In genomic region chrX:133444952-133445831, GRCh38 we compare ENCODE assay signal across 9 cellular contexts. TPM values are rescaled to one million over a fixed set of nuclear protein-coding genes. Genes with fewer than 3 reads are reported as not detected.
A peak's percentile ranks its signal among the peaks of the same experiment; 100 is the strongest.
DNase-seq lines count a peak whose midpoint lies in the region; ATAC-seq, FAIRE-seq and TF ChIP-seq lines count a peak whose summit lies in the region.
"Had no signal": no experiment of that assay in that cellular context is flagged by ENCODE, and none has a peak within 500 bp of the region (broad histone marks: within the 10 kb centered on the region; RNA-seq: fewer than 3 reads in every experiment).

No MANE protein-coding gene starts in this region.

- in situ Hi-C loops in GM13976 (cut with MboI; ENCODE audit: low sequenced_read_pairs, unreplicated experiment) = no loop called here

- H3K36me3 Mint-ChIP-seq in naive B cell = no peaks in the 10 kb centered on the region
- no peaks in the 10 kb centered on the region for H3K36me3 Mint-ChIP-seq in activated CD8-positive, alpha-beta T cell treated with anti-CD3 and anti-CD28 coated beads, Interleukin-2, amount 10 ng/mL, durations not matched to agents 7 days and 5 days (ENCODE audit: low read depth)

- H3K36me3 ChIP-seq in bronchial epithelial cell (ENCODE audit: control insufficient read depth, insufficient read depth, low read length) = no peaks in the 10 kb centered on the region

- no peak overlapping the region for H3K4me3 Mint-ChIP-seq in naive B cell
- H3K4me3 Mint-ChIP-seq in activated CD8-positive, alpha-beta T cell treated with anti-CD3 and anti-CD28 coated beads, Interleukin-2, amount 10 ng/mL, durations not matched to agents 7 days and 5 days = no peak overlapping the region

- ATAC-seq in naive B cell (ENCODE audit: low read depth in 2 of 2) (no peak), GM18505 (IDR thresholded peaks at IDR 0.05; ENCODE audit: unreplicated experiment) (no peak)
- no peak for ATAC-seq in activated CD8-positive, alpha-beta T cell treated with anti-CD3 and anti-CD28 coated beads, Interleukin-2, amount 10 ng/mL, durations not matched to agents 7 days and 5 days

- H3K27me3 Mint-ChIP-seq in naive B cell = peaks cover 0 to 14% (median 13%) of the 10 kb centered on the region in 3 donors
- peaks cover 2% of the 10 kb centered on the region for H3K27me3 Mint-ChIP-seq in activated CD8-positive, alpha-beta T cell treated with anti-CD3 and anti-CD28 coated beads, Interleukin-2, amount 10 ng/mL, durations not matched to agents 7 days and 5 days (ENCODE audit: low read depth)

- peak overlapping the region in 4 of 6 donors; percentile 3 to 79 (median 32) for H3K27ac Mint-ChIP-seq in naive B cell
- no peak overlapping the region for H3K27ac Mint-ChIP-seq in activated CD8-positive, alpha-beta T cell treated with anti-CD3 and anti-CD28 coated beads, Interleukin-2, amount 10 ng/mL, durations not matched to agents 7 days and 5 days

- POLR2A ChIA-PET in activated CD8-positive, alpha-beta T cell treated with anti-CD3 and anti-CD28 coated beads, Interleukin-2, amount 10 ng/mL, durations not matched to agents 7 days and 5 days (lab: Charles Lee) = no interaction called here

- CTCF ChIA-PET in activated CD8-positive, alpha-beta T cell treated with anti-CD3 and anti-CD28 coated beads, Interleukin-2, amount 10 ng/mL, durations not matched to agents 7 days and 5 days (lab: Charles Lee) = no interaction called here

- no peak for FAIRE-seq in bronchial epithelial cell (lab: Jason Lieb, UNC)

- H3K4me1 Mint-ChIP-seq in naive B cell = peaks cover 0 to 9% (median 4%) of the 10 kb centered on the region in 3 donors
- H3K4me1 Mint-ChIP-seq in activated CD8-positive, alpha-beta T cell treated with anti-CD3 and anti-CD28 coated beads, Interleukin-2, amount 10 ng/mL, durations not matched to agents 7 days and 5 days (ENCODE audit: low read depth) = no peaks in the 10 kb centered on the region

- no peaks in the 10 kb centered on the region for H3K9me3 Mint-ChIP-seq in naive B cell
- no peaks in the 10 kb centered on the region for H3K9me3 Mint-ChIP-seq in activated CD8-positive, alpha-beta T cell treated with anti-CD3 and anti-CD28 coated beads, Interleukin-2, amount 10 ng/mL, durations not matched to agents 7 days and 5 days (ENCODE audit: insufficient read depth)

- peak overlapping the region; percentile 20 for H3K4me3 ChIP-seq in bronchial epithelial cell (ENCODE audit: low read depth, low read length)

- TF ChIP-seq CTCF in bronchial epithelial cell (IDR thresholded peaks at IDR 0.05; ENCODE audit: insufficient read depth, low read length, severe bottlenecking) = no peak
- no peak for TF ChIP-seq CTCF in GM13976 (IDR thresholded peaks at IDR 0.05; ENCODE audit: borderline replicate concordance, control extremely low read depth, extremely low read depth, insufficient read depth, missing control alignments)

- no peak for TF ChIP-seq POLR2A in GM18505 (IDR thresholded peaks at IDR 0.05; ENCODE audit: borderline replicate concordance, extremely low read depth, insufficient read depth, insufficient read length)

- H3K27me3 ChIP-seq in bronchial epithelial cell (ENCODE audit: control insufficient read depth, insufficient read depth, low read length) = no peaks in the 10 kb centered on the region

- DNase-seq in COLO668 (lab: John Stamatoyannopoulos, UW; ENCODE audit: unreplicated experiment) = peak; percentile 40
- peak; percentile 77 for DNase-seq in NCI-H1105 treated with DMSO at 0.1 percent for 48 hours (lab: John Stamatoyannopoulos, UW)
- peak; percentile 42 for DNase-seq in bronchial epithelial cell (ENCODE audit: low read depth)
- DNase-seq in naive B cell = no peak
- DNase-seq in SK-N-DZ (ENCODE audit: low spot score) = no peak
- no peak for DNase-seq in activated CD8-positive, alpha-beta T cell treated with anti-CD3 and anti-CD28 coated beads, Interleukin-2, amount 10 ng/mL, durations not matched to agents 7 days and 5 days
- DNase-seq in GM13976 (ENCODE audit: low spot score) = no peak
- DNase-seq: NCI-H226 had no signal

RNA-seq across cellular contexts. Expression of gene GPC4, which starts 29.9 kb away (rescaled TPM):
- total RNA-seq in bronchial epithelial cell = 0.26 and 0.64 TPM in 2 replicates
- 1 to 10 TPM in 3 of 6 donors, under 1 TPM in 2, not detected in 1; 0.25 to 1.3 (median 1.1) TPM for polyA plus RNA-seq in naive B cell (ENCODE audit: low read depth in 6 of 6)
- not detected in 2 replicates for polyA plus RNA-seq in SK-N-DZ (2014; cell fraction: cytosol; rRNA removed)
- polyA plus RNA-seq in SK-N-DZ (2014; cell fraction: nucleus; rRNA removed) = not detected in 2 replicates
- total RNA-seq in activated CD8-positive, alpha-beta T cell treated with anti-CD3 and anti-CD28 coated beads, Interleukin-2, amount 10 ng/mL, durations not matched to agents 7 days and 5 days = not detected

Comparison
In these comparisons a context has a peak if more than half of its experiments do, and no peak if none do; other contexts are left out.
1. DNase-seq: peak in COLO668 (single experiment), NCI-H1105 treated with DMSO at 0.1 percent for 48 hours (single experiment) and bronchial epithelial cell (single experiment); none in naive B cell (single experiment), SK-N-DZ (single experiment), activated CD8-positive, alpha-beta T cell treated with anti-CD3 and anti-CD28 coated beads, Interleukin-2, amount 10 ng/mL, durations not matched to agents 7 days and 5 days (single experiment) and GM13976 (single experiment).